In genomic region chr16:20866792-20867191, GRCh38 we compare ENCODE assay signal across 11 cellular contexts. TPM values are rescaled to one million over a fixed set of nuclear protein-coding genes. Genes with fewer than 3 reads are reported as not detected.
DNase-seq lines count a peak whose midpoint lies in the region; ATAC-seq and TF ChIP-seq lines count a peak whose summit lies in the region.
"Had no signal": no experiment of that assay in that cellular context is flagged by ENCODE, and none has a peak within 500 bp of the region (broad histone marks: within the 10 kb centered on the region; RNA-seq: fewer than 3 reads in every experiment).

No MANE protein-coding gene starts in this region.

- peaks cover 49% of the 10 kb centered on the region for H3K4me1 Mint-ChIP-seq in activated CD4-positive, alpha-beta T cell treated with anti-CD3 and anti-CD28 coated beads, Interleukin-2, amount 10 ng/mL, durations not matched to agents 7 days and 5 days

- intact Hi-C loops in body of pancreas (cut with DNase I) = no loop called here
- intact Hi-C loops in lower lobe of right lung (cut with DNase I) = no loop called here

- H3K27ac ChIP-seq in body of pancreas (peak overlapping the region in 3 of 4 donors; percentile 40 to 69 (median 41)), lower lobe of right lung (peak overlapping the region; percentile 64), thoracic aorta (peak overlapping the region; percentile 84 to 88)
- H3K27ac ChIP-seq: VCaP had no signal

- WGBS in body of pancreas, 2 donors = 31 to 38% methylated on average over 3 of the region's 3 CpGs

- peaks cover 59% of the 10 kb centered on the region for H3K4me1 ChIP-seq in body of pancreas
- peaks cover 67% of the 10 kb centered on the region for H3K4me1 ChIP-seq in lower lobe of right lung
- peaks cover 71 to 87% of the 10 kb centered on the region in 2 donors for H3K4me1 ChIP-seq in thoracic aorta (ENCODE audit: control insufficient read depth in 1 of 2, low read depth in 2 of 2)

- POLR2A ChIA-PET in activated CD4-positive, alpha-beta T cell treated with anti-CD3 and anti-CD28 coated beads, Interleukin-2, amount 10 ng/mL, durations not matched to agents 7 days and 5 days (lab: Charles Lee) = no interaction called here
- POLR2A ChIA-PET in HEK293T (lab: Yijun Ruan, JAX) = interaction anchor here (2.4 kb wide), 1 partner anchor 60 kb away, joined by 9 read pairs; the partner anchor contains the start of genes ERI2 and REXO5

- H3K36me3 ChIP-seq in body of pancreas (replicated peaks in 1 of 2; ENCODE audit: insufficient read depth in 1 of 2, low read depth in 2 of 2) = no peaks in the 10 kb centered on the region
- H3K36me3 ChIP-seq in lower lobe of right lung = peaks cover 9% of the 10 kb centered on the region
- peaks cover 3% of the 10 kb centered on the region for H3K36me3 ChIP-seq in thoracic aorta

- no peaks in the 10 kb centered on the region for H3K9me3 Mint-ChIP-seq in activated CD4-positive, alpha-beta T cell treated with anti-CD3 and anti-CD28 coated beads, Interleukin-2, amount 10 ng/mL, durations not matched to agents 7 days and 5 days

- CTCF ChIA-PET in activated CD4-positive, alpha-beta T cell treated with anti-CD3 and anti-CD28 coated beads, Interleukin-2, amount 10 ng/mL, durations not matched to agents 7 days and 5 days (lab: Charles Lee) = interaction anchor here (1.3 to 2.3 kb wide), 7 partner anchors 8 to 63 kb away, joined by 3 to 10 read pairs (median 4); partner anchors contain the start of genes ERI2 and REXO5
- CTCF ChIA-PET in HEK293T (lab: Yijun Ruan, JAX) = no interaction called here

- TF ChIP-seq CTCF in body of pancreas (IDR thresholded peaks at IDR 0.05) = no peak
- TF ChIP-seq CTCF in lower lobe of right lung (IDR thresholded peaks at IDR 0.05) = no peak
- no peak for TF ChIP-seq CTCF in thoracic aorta (IDR thresholded peaks at IDR 0.05)

- H3K27me3 ChIP-seq in body of pancreas (no peaks in the 10 kb centered on the region), lower lobe of right lung (ENCODE audit: low read depth) (no peaks in the 10 kb centered on the region), thoracic aorta (replicated peaks; ENCODE audit: insufficient read depth) (no peaks in the 10 kb centered on the region)

- peak overlapping the region; percentile 54 for H3K27ac Mint-ChIP-seq in activated CD4-positive, alpha-beta T cell treated with anti-CD3 and anti-CD28 coated beads, Interleukin-2, amount 10 ng/mL, durations not matched to agents 7 days and 5 days

- no peak overlapping the region for H3K4me3 Mint-ChIP-seq in activated CD4-positive, alpha-beta T cell treated with anti-CD3 and anti-CD28 coated beads, Interleukin-2, amount 10 ng/mL, durations not matched to agents 7 days and 5 days

- DNase-seq in activated CD4-positive, alpha-beta T cell treated with anti-CD3 and anti-CD28 coated beads, Interleukin-2, amount 10 ng/mL, durations not matched to agents 7 days and 5 days = no peak
- no peak for DNase-seq in activated CD4-positive, alpha-beta T cell treated with anti-CD3 and anti-CD28 coated beads for 48 hours
- DNase-seq in body of pancreas = peak in 3 of 4 donors; percentile 44 to 64 (median 52)
- DNase-seq in lower lobe of right lung = no peak
- no peak for DNase-seq in thoracic aorta (ENCODE audit: low spot score)
- DNase-seq in NCI-H2171 (lab: John Stamatoyannopoulos, UW) = no peak
- no peak for DNase-seq in T1000 (lab: John Stamatoyannopoulos, UW)
- DNase-seq in HEK293T (ENCODE audit: extremely low spot score) = no peak
- DNase-seq: NCI-H187; stimulated activated CD4-positive, alpha-beta T cell treated with anti-CD3 and anti-CD28 coated beads, Interleukin-12 subunit alpha, Interleukin-12 subunit beta, amount 100 ng/mL, for 4 hours had no signal

- no peaks in the 10 kb centered on the region for H3K27me3 Mint-ChIP-seq in activated CD4-positive, alpha-beta T cell treated with anti-CD3 and anti-CD28 coated beads, Interleukin-2, amount 10 ng/mL, durations not matched to agents 7 days and 5 days

- ATAC-seq in body of pancreas (peak; percentile 31), lower lobe of right lung (no peak), thoracic aorta (ENCODE audit: insufficient number of reproducible peaks, low FRiP score, low read depth) (no peak)

- peaks cover 24% of the 10 kb centered on the region for H3K36me3 Mint-ChIP-seq in activated CD4-positive, alpha-beta T cell treated with anti-CD3 and anti-CD28 coated beads, Interleukin-2, amount 10 ng/mL, durations not matched to agents 7 days and 5 days (ENCODE audit: low read depth)

- no peak for TF ChIP-seq POLR2A in body of pancreas (IDR thresholded peaks at IDR 0.05)

- H3K9me3 ChIP-seq in body of pancreas (no peaks in the 10 kb centered on the region), lower lobe of right lung (no peaks in the 10 kb centered on the region), thoracic aorta (no peaks in the 10 kb centered on the region)

- no peak overlapping the region for H3K4me3 ChIP-seq in body of pancreas
- H3K4me3 ChIP-seq in lower lobe of right lung = no peak overlapping the region
- no peak overlapping the region for H3K4me3 ChIP-seq in thoracic aorta

TF ChIP-seq in HEK293T, 16 proteins besides CTCF, POLR2A, EP300 and RAD21:
- no peak for TF ChIP-seq SP1 (IDR thresholded peaks at IDR 0.05)
- TF ChIP-seq L3MBTL2 (conservative IDR thresholded peaks at IDR 0.05) = no peak
- TF ChIP-seq NFRKB (IDR thresholded peaks at IDR 0.05) = no peak
- no peak for TF ChIP-seq SUZ12 (IDR thresholded peaks at IDR 0.05)
- TF ChIP-seq FOXA1 (IDR thresholded peaks at IDR 0.05) = no peak
- no peak for TF ChIP-seq ARNT (IDR thresholded peaks at IDR 0.05)
- TF ChIP-seq ELF4 (IDR thresholded peaks at IDR 0.05) = no peak
- no peak for TF ChIP-seq FOXK2 (IDR thresholded peaks at IDR 0.05)
- no peak for TF ChIP-seq TARDBP (IDR thresholded peaks at IDR 0.05)
- no peak for TF ChIP-seq HDGF (IDR thresholded peaks at IDR 0.05; ENCODE audit: borderline replicate concordance)
- no peak for TF ChIP-seq LEF1 (IDR thresholded peaks at IDR 0.05; ENCODE audit: borderline replicate concordance)
- no peak for TF ChIP-seq BHLHE40 (IDR thresholded peaks at IDR 0.05; ENCODE audit: borderline replicate concordance)
- TF ChIP-seq CTBP1 (IDR thresholded peaks at IDR 0.05; ENCODE audit: borderline replicate concordance) = no peak
- TF ChIP-seq FOXM1 (IDR thresholded peaks at IDR 0.05; ENCODE audit: borderline replicate concordance) = no peak
- TF ChIP-seq PKNOX1 (IDR thresholded peaks at IDR 0.05) = no peak

RNA-seq across cellular contexts. Expression of gene DCUN1D3, which starts 33.4 kb away (rescaled TPM):
- total RNA-seq in activated CD4-positive, alpha-beta T cell treated with anti-CD3 and anti-CD28 coated beads, Interleukin-2, amount 10 ng/mL, durations not matched to agents 7 days and 5 days = 10 to 100 TPM in 1 of 2 experiments, 1 to 10 TPM in 1; 9.9 to 10.8 TPM
- 10 to 100 TPM in 1 of 2 donors, 1 to 10 TPM in 1; 7.5 to 14.5 TPM for total RNA-seq in body of pancreas
- total RNA-seq in lower lobe of right lung = 20.7 TPM
- total RNA-seq in thoracic aorta = 10 to 100 TPM; 25.3 to 28.0 TPM

RNA-seq across cellular contexts. Expression of gene LYRM1, which starts 33.8 kb away (rescaled TPM):
- total RNA-seq in activated CD4-positive, alpha-beta T cell treated with anti-CD3 and anti-CD28 coated beads, Interleukin-2, amount 10 ng/mL, durations not matched to agents 7 days and 5 days = 10 to 100 TPM; 21.7 to 26.7 TPM
- total RNA-seq in body of pancreas (10 to 100 TPM; 13.5 to 18.9 TPM), lower lobe of right lung (23.3 TPM), thoracic aorta (10 to 100 TPM; 18.7 to 34.9 TPM)

Comparison
In these comparisons a context has a peak if more than half of its experiments do, and no peak if none do; other contexts are left out.
1. DNase-seq: peak in body of pancreas (3 of 4); none in activated CD4-positive, alpha-beta T cell treated with anti-CD3 and anti-CD28 coated beads, Interleukin-2, amount 10 ng/mL, durations not matched to agents 7 days and 5 days (single experiment), activated CD4-positive, alpha-beta T cell treated with anti-CD3 and anti-CD28 coated beads for 48 hours (single experiment), lower lobe of right lung (single experiment), thoracic aorta (single experiment), NCI-H2171 (single experiment), T1000 (single experiment) and HEK293T (single experiment).
2. Peak in every context shown above with its lines, with median percentiles within 50 percentile points of each other: H3K27ac ChIP-seq.